In the genomic region with DNA sequence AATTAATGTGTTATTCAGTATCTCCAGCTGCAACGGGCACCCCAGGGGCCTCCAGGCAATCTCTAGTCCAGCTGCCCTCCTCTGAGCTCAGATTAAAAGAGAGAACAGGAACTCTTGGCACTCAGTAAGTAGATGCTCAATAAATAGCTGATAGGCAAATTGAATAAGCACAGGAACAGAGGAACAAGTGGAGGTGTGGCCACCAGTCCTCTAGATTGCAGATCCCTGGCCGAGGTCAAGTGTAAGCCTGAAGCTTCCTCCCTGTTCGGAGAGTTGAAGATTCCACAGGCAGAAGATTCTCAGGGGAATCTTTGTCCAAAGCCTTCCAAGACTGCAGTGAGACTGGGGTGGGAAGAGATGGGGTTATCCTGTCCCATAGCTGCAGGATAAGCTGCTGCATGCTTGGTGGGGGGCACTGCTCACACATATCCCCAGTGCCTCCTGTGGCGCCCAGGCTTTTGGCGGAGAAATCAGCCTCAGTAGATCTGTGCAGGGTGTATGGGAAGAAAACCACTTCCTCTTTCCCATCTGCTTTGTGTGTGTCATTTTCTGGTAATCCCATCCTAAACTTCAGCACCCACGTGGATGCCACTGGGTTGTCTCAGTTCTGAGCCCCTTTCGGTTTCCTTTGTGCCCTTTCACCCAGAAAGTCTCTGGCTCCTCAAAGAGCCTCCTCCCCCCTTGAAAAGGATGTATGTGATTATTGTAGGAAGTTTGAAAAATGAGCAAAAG, we compare ENCODE assay signal across 9 cellular contexts. TPM values are rescaled to one million over a fixed set of nuclear protein-coding genes. Genes with fewer than 3 reads are reported as not detected.
DNase-seq lines count a peak whose midpoint lies in the region; ATAC-seq and TF ChIP-seq lines count a peak whose summit lies in the region.
"Had no signal": no experiment of that assay in that cellular context is flagged by ENCODE, and none has a peak within 500 bp of the region (broad histone marks: within the 10 kb centered on the region; RNA-seq: fewer than 3 reads in every experiment).

No MANE protein-coding gene starts in this region.

- ATAC-seq in stimulated activated naive CD8-positive, alpha-beta T cell treated with anti-CD3 and anti-CD28 coated beads, Interleukin-15, Interleukin-2, amounts not matched to agents 100 U/mL and 50 U/mL, for 24 hours = peak; percentile 63
- ATAC-seq in PC-3 = no peak

- no peak overlapping the region for H2AFZ ChIP-seq in PC-3 (ENCODE audit: low read length)

- H3K27ac ChIP-seq in effector memory CD4-positive, alpha-beta T cell (ENCODE audit: insufficient read depth, low read length, poor library complexity, severe bottlenecking) = no peak overlapping the region
- H3K27ac ChIP-seq in coronary artery (peak overlapping the region in 1 of 2 donors; percentile 65), PC-3 (ENCODE audit: low read length) (no peak overlapping the region)

- CTCF ChIA-PET in PC-3 (lab: Charles Lee) = no interaction called here

- TF ChIP-seq CTCF in coronary artery (IDR thresholded peaks at IDR 0.05) = no peak
- no peak for TF ChIP-seq CTCF in PC-3 (conservative IDR thresholded peaks at IDR 0.05; ENCODE audit: low read depth, low read length)

- peak overlapping the region; percentile 12 for H3K4me3 ChIP-seq in effector memory CD4-positive, alpha-beta T cell (ENCODE audit: insufficient read depth, low read depth, low read length, poor library complexity, severe bottlenecking)
- no peak overlapping the region for H3K4me3 ChIP-seq in coronary artery
- no peak overlapping the region for H3K4me3 ChIP-seq in PC-3 (ENCODE audit: low read length)

- H3F3A ChIP-seq in PC-3 (ENCODE audit: low read length, unreplicated experiment) = no peaks in the 10 kb centered on the region

- H3K9ac ChIP-seq in PC-3 (ENCODE audit: low read length) = no peak overlapping the region

- H3K4me1 ChIP-seq in effector memory CD4-positive, alpha-beta T cell (ENCODE audit: control insufficient read depth, insufficient read depth, low read length, poor library complexity, severe bottlenecking) = peaks cover 37% of the 10 kb centered on the region
- H3K4me1 ChIP-seq in PC-3 (ENCODE audit: insufficient read depth, low read length) = no peaks in the 10 kb centered on the region

- H3K27me3 ChIP-seq in effector memory CD4-positive, alpha-beta T cell (replicated peaks; ENCODE audit: control insufficient read depth, insufficient read depth, low read length, poor library complexity, severe bottlenecking) = no peaks in the 10 kb centered on the region
- H3K27me3 ChIP-seq in PC-3 (ENCODE audit: low read length) = peaks cover 53% of the 10 kb centered on the region

- POLR2A ChIA-PET in PC-3 (lab: Charles Lee; ENCODE audit: unreplicated experiment) = no interaction called here

- no peaks in the 10 kb centered on the region for H4K20me1 ChIP-seq in PC-3 (ENCODE audit: low read length)

- BruUV-seq in PC-3 (replicated peaks; lab: Mats Ljungman, UMichigan) = no TSS peak

- H3K79me2 ChIP-seq in PC-3 (ENCODE audit: low read length) = no peaks in the 10 kb centered on the region

- peaks cover 7% of the 10 kb centered on the region for H3K9me3 ChIP-seq in effector memory CD4-positive, alpha-beta T cell (ENCODE audit: control insufficient read depth, low read length)
- no peaks in the 10 kb centered on the region for H3K9me3 ChIP-seq in PC-3 (ENCODE audit: low read length)

- H3K4me2 ChIP-seq in PC-3 (ENCODE audit: low read length) = no peak overlapping the region

- intact Hi-C loops in PC-3 (cut with micrococcal nuclease) = no loop called here

- peak; percentile 72 for DNase-seq in activated effector memory CD4-positive, alpha-beta T cell treated with anti-CD3 and anti-CD28 coated beads, Interleukin-2, amount 50 U/mL, for 16 hours
- DNase-seq in activated effector memory CD4-positive, alpha-beta T cell treated with Interleukin-2 at 50 U/mL for 16 hours = no peak
- DNase-seq in SIG-M5 (lab: John Stamatoyannopoulos, UW) = peak; percentile 54
- peak in 1 of 3 donors; percentile 19 for DNase-seq in effector memory CD4-positive, alpha-beta T cell
- DNase-seq in stimulated activated naive CD8-positive, alpha-beta T cell treated with anti-CD3 and anti-CD28 coated beads, Interleukin-15, Interleukin-2, amounts not matched to agents 100 U/mL and 50 U/mL, for 24 hours = peak; percentile 32
- DNase-seq in coronary artery (ENCODE audit: low spot score) = no peak
- no peak for DNase-seq in PC-3
- no peak for DNase-seq in NCI-H128 (lab: John Stamatoyannopoulos, UW; ENCODE audit: unreplicated experiment)
- DNase-seq: NCI-H69 had no signal

- H3K36me3 ChIP-seq in effector memory CD4-positive, alpha-beta T cell (ENCODE audit: control insufficient read depth, insufficient read depth, low read length) = peaks cover 8% of the 10 kb centered on the region
- H3K36me3 ChIP-seq in PC-3 (ENCODE audit: low read depth, low read length) = no peaks in the 10 kb centered on the region

- no peaks in the 10 kb centered on the region for H3K9me2 ChIP-seq in PC-3 (replicated peaks; ENCODE audit: low read length)

RNA-seq across cellular contexts. Expression of a gene that starts 12.1 kb away (rescaled TPM):
- not detected in 2 replicates for total RNA-seq in PC-3 (2014; rRNA removed)

RNA-seq across cellular contexts. Expression of a gene that starts 46.6 kb away (rescaled TPM):
- 209 and 210 TPM in 2 replicates for total RNA-seq in PC-3 (2014; rRNA removed)

RNA-seq across cellular contexts. Expression of a gene that starts 52.7 kb away (rescaled TPM):
- total RNA-seq in PC-3 (2014; rRNA removed) = not detected in 2 replicates

Comparison
In these comparisons a context has a peak if more than half of its experiments do, and no peak if none do; other contexts are left out.
1. DNase-seq: peak in activated effector memory CD4-positive, alpha-beta T cell treated with anti-CD3 and anti-CD28 coated beads, Interleukin-2, amount 50 U/mL, for 16 hours (single experiment), SIG-M5 (single experiment) and stimulated activated naive CD8-positive, alpha-beta T cell treated with anti-CD3 and anti-CD28 coated beads, Interleukin-15, Interleukin-2, amounts not matched to agents 100 U/mL and 50 U/mL, for 24 hours (single experiment); none in activated effector memory CD4-positive, alpha-beta T cell treated with Interleukin-2 at 50 U/mL for 16 hours (single experiment), coronary artery (single experiment), PC-3 (single experiment) and NCI-H128 (single experiment).